ENCODE assay signal across 7 cellular contexts in genomic region chr3:120908030-120908802, GRCh38. TPM values are rescaled to one million over a fixed set of nuclear protein-coding genes. Genes with fewer than 3 reads are reported as not detected.
DNase-seq lines count a peak whose midpoint lies in the region; ATAC-seq and TF ChIP-seq lines count a peak whose summit lies in the region.

STXBP5L (plus strand) TSS chr3:120908205; CDS start chr3:120909579, 1,374 bp downstream.

- no peak within 1 kb of the TSS for H3K27ac Mint-ChIP-seq in IgD-negative memory B cell

- H3K27me3 ChIP-seq in kidney epithelial cell (ENCODE audit: control insufficient read depth, insufficient read depth, low read length): peaks cover 13% of the 10 kb centered on the region

- H3K27me3 Mint-ChIP-seq in IgD-negative memory B cell: peaks cover 47% of the 10 kb centered on the region

- H3K4me3 ChIP-seq in GM12864 (ENCODE audit: low read depth, low read length) (peak within 1 kb of the TSS; percentile 39), kidney epithelial cell (ENCODE audit: low read depth, low read length) (peak within 1 kb of the TSS; percentile 29)

- peaks cover 4 to 11% (median 8%) of the 10 kb centered on the region in 3 donors for H3K4me1 Mint-ChIP-seq in IgD-negative memory B cell

- no peaks in the 10 kb centered on the region for H3K36me3 ChIP-seq in kidney epithelial cell (ENCODE audit: control insufficient read depth, insufficient read depth, low read length)

- H3K9me3 Mint-ChIP-seq in IgD-negative memory B cell: peaks cover 0 to 5% (median 2%) of the 10 kb centered on the region in 3 donors

- H3K4me3 Mint-ChIP-seq in IgD-negative memory B cell: peak within 1 kb of the TSS; percentile 66 to 84 (median 80)

- H3K36me3 Mint-ChIP-seq in IgD-negative memory B cell: peaks cover 1% of the 10 kb centered on the region

- DNase-seq in GM12864 (ENCODE audit: low read depth) (peak; percentile 16), SW480 (ENCODE audit: low spot score) (peak; percentile 93), cerebellar cortex (ENCODE audit: low spot score) (peak; percentile 96), kidney epithelial cell (ENCODE audit: low read depth) (peak; percentile 39)
- DNase-seq in stimulated activated CD4-positive, alpha-beta T cell treated with anti-CD3 and anti-CD28 coated beads, Interleukin-12 subunit alpha, Interleukin-12 subunit beta, amount 100 ng/mL, for 48 hours (ENCODE audit: low read depth in 2 of 3, low spot score in 1 of 3): peak; percentile 37 to 56 (median 46)

- ATAC-seq in GM21786 (IDR thresholded peaks at IDR 0.05; ENCODE audit: unreplicated experiment): peak; percentile 93

- TF ChIP-seq CTCF in GM12864 (IDR thresholded peaks at IDR 0.05; ENCODE audit: low read depth, low read length, missing control alignments) (no peak), kidney epithelial cell (IDR thresholded peaks at IDR 0.05; ENCODE audit: insufficient read depth, low read length, poor library complexity, severe bottlenecking) (no peak)

RNA-seq across cellular contexts. Expression of gene STXBP5L, which starts in this region (rescaled TPM):
- polyA plus RNA-seq in IgD-negative memory B cell: not detected
- total RNA-seq in kidney epithelial cell: 0.13 TPM in 1 of 2 replicates, not detected in the other

Comparison
In these comparisons a context has a peak if more than half of its experiments do, and no peak if none do; other contexts are left out.
1. Peak in every context shown above with its lines: DNase-seq, ATAC-seq and H3K4me3 ChIP-seq.
2. Peak in DNase-seq and H3K4me3 ChIP-seq in kidney epithelial cell; RNA of the gene not detected or under 1 TPM.
3. DNase-seq: peak in every context shown above with its lines; median percentile 96 in cerebellar cortex; 93 in SW480; 46 in stimulated activated CD4-positive, alpha-beta T cell treated with anti-CD3 and anti-CD28 coated beads, Interleukin-12 subunit alpha, Interleukin-12 subunit beta, amount 100 ng/mL, for 48 hours; 39 in kidney epithelial cell; 16 in GM12864.